In genomic region chr11:123594921-123595320, GRCh38 we compare ENCODE assay signal across 25 cellular contexts. TPM values are rescaled to one million over a fixed set of nuclear protein-coding genes. Genes with fewer than 3 reads are reported as not detected.
"Had no signal": no experiment of that assay in that cellular context is flagged by ENCODE, and none has a peak within 500 bp of the region (broad histone marks: within the 10 kb centered on the region; RNA-seq: fewer than 3 reads in every experiment).

No MANE protein-coding gene starts in this region.

- H3K27ac Mint-ChIP-seq: activated CD4-positive, alpha-beta memory T cell treated with anti-CD3 and anti-CD28 coated beads for 36 hours; activated CD4-positive, alpha-beta T cell treated with anti-CD3 and anti-CD28 coated beads for 36 hours; activated CD4-positive, alpha-beta T cell treated with anti-CD3 and anti-CD28 coated beads, Interleukin-2, amount 10 ng/mL, durations not matched to agents 24 days and 14 days; activated CD8-positive, alpha-beta memory T cell treated with anti-CD3 and anti-CD28 coated beads, Interleukin-2, amount 10 ng/mL, durations not matched to agents 7 days and 5 days; activated CD8-positive, alpha-beta T cell treated with anti-CD3 and anti-CD28 coated beads, Interleukin-2, amount 10 ng/mL, durations not matched to agents 7 days and 5 days; activated naive CD8-positive, alpha-beta T cell; effector memory CD8-positive, alpha-beta T cell had no signal

- DNase-seq: activated CD4-positive, alpha-beta memory T cell treated with anti-CD3 and anti-CD28 coated beads for 36 hours; activated CD4-positive, alpha-beta T cell treated with anti-CD3 and anti-CD28 coated beads for 36 hours; activated CD4-positive, alpha-beta T cell treated with anti-CD3 and anti-CD28 coated beads, Interleukin-2, amount 10 ng/mL, durations not matched to agents 24 days and 14 days; activated CD4-positive, CD25-positive, alpha-beta regulatory T cell; activated CD4-positive, CD25-positive, alpha-beta regulatory T cell treated with anti-CD3 and anti-CD28 coated beads, Interleukin-2, amount 50 U/mL, for 72 hours; activated CD8-positive, alpha-beta memory T cell treated with anti-CD3 and anti-CD28 coated beads, Interleukin-2, amount 10 ng/mL, durations not matched to agents 7 days and 5 days; activated CD8-positive, alpha-beta memory T cell treated with anti-CD3 and anti-CD28 coated beads, Interleukin-2, amount 50 U/mL, for 48 hours; activated CD8-positive, alpha-beta T cell treated with anti-CD3 and anti-CD28 coated beads, Interleukin-2, amount 10 ng/mL, durations not matched to agents 7 days and 5 days; activated gamma-delta T cell treated with Interleukin-2 at 50 U/mL for 16 hours; activated naive CD4-positive, alpha-beta T cell treated with anti-CD3 and anti-CD28 coated beads, Interleukin-2, amount 50 U/mL, for 16 hours; activated naive CD4-positive, alpha-beta T cell treated with Interleukin-2 at 50 U/mL for 16 hours; activated T-cell treated with anti-CD3 and anti-CD28 coated beads, Interleukin-2, amount 50 U/mL, for 48 hours; amygdala; aorta; body of pancreas; cortex of kidney; dermis blood vessel endothelial cell; effector CD4-positive, alpha-beta T cell; effector memory CD8-positive, alpha-beta T cell; erythroblast; T-helper 2 cell had no signal

- H3K9me3 ChIP-seq: body of pancreas, esophagus muscularis mucosa had no signal

- H3K27me3 Mint-ChIP-seq: activated CD4-positive, alpha-beta memory T cell treated with anti-CD3 and anti-CD28 coated beads for 36 hours; activated CD4-positive, alpha-beta T cell treated with anti-CD3 and anti-CD28 coated beads for 36 hours; activated CD4-positive, alpha-beta T cell treated with anti-CD3 and anti-CD28 coated beads, Interleukin-2, amount 10 ng/mL, durations not matched to agents 24 days and 14 days; activated CD8-positive, alpha-beta memory T cell treated with anti-CD3 and anti-CD28 coated beads, Interleukin-2, amount 10 ng/mL, durations not matched to agents 7 days and 5 days; activated naive CD8-positive, alpha-beta T cell; effector memory CD8-positive, alpha-beta T cell had no signal

- H3K27ac ChIP-seq: body of pancreas, esophagus muscularis mucosa had no signal

- H3K4me3 Mint-ChIP-seq: activated CD4-positive, alpha-beta memory T cell treated with anti-CD3 and anti-CD28 coated beads for 36 hours; activated CD4-positive, alpha-beta T cell treated with anti-CD3 and anti-CD28 coated beads for 36 hours; activated CD4-positive, alpha-beta T cell treated with anti-CD3 and anti-CD28 coated beads, Interleukin-2, amount 10 ng/mL, durations not matched to agents 24 days and 14 days; activated CD8-positive, alpha-beta memory T cell treated with anti-CD3 and anti-CD28 coated beads, Interleukin-2, amount 10 ng/mL, durations not matched to agents 7 days and 5 days; activated CD8-positive, alpha-beta T cell treated with anti-CD3 and anti-CD28 coated beads, Interleukin-2, amount 10 ng/mL, durations not matched to agents 7 days and 5 days; activated naive CD8-positive, alpha-beta T cell; effector memory CD8-positive, alpha-beta T cell had no signal

- H3K9me3 Mint-ChIP-seq: activated CD4-positive, alpha-beta memory T cell treated with anti-CD3 and anti-CD28 coated beads for 36 hours; activated CD4-positive, alpha-beta T cell treated with anti-CD3 and anti-CD28 coated beads, Interleukin-2, amount 10 ng/mL, durations not matched to agents 24 days and 14 days; effector memory CD8-positive, alpha-beta T cell had no signal

- H3K4me3 ChIP-seq: body of pancreas, esophagus muscularis mucosa had no signal

- H3K4me1 Mint-ChIP-seq: activated CD4-positive, alpha-beta T cell treated with anti-CD3 and anti-CD28 coated beads for 36 hours; activated CD4-positive, alpha-beta T cell treated with anti-CD3 and anti-CD28 coated beads, Interleukin-2, amount 10 ng/mL, durations not matched to agents 24 days and 14 days; activated CD8-positive, alpha-beta memory T cell treated with anti-CD3 and anti-CD28 coated beads, Interleukin-2, amount 10 ng/mL, durations not matched to agents 7 days and 5 days had no signal

- ATAC-seq: activated CD4-positive, alpha-beta T cell treated with anti-CD3 and anti-CD28 coated beads for 36 hours; activated CD8-positive, alpha-beta memory T cell treated with anti-CD3 and anti-CD28 coated beads, Interleukin-2, amount 10 ng/mL, durations not matched to agents 7 days and 5 days; activated CD8-positive, alpha-beta T cell treated with anti-CD3 and anti-CD28 coated beads, Interleukin-2, amount 10 ng/mL, durations not matched to agents 7 days and 5 days; body of pancreas; effector memory CD8-positive, alpha-beta T cell had no signal

- H3K27me3 ChIP-seq: body of pancreas, esophagus muscularis mucosa had no signal

RNA-seq across cellular contexts. Expression of gene SCN3B, which starts 59.5 kb away (rescaled TPM):
- total RNA-seq: activated CD4-positive, alpha-beta memory T cell treated with anti-CD3 and anti-CD28 coated beads for 36 hours; activated CD4-positive, alpha-beta T cell treated with anti-CD3 and anti-CD28 coated beads for 36 hours; activated CD4-positive, alpha-beta T cell treated with anti-CD3 and anti-CD28 coated beads, Interleukin-2, amount 10 ng/mL, durations not matched to agents 24 days and 14 days; activated CD8-positive, alpha-beta memory T cell treated with anti-CD3 and anti-CD28 coated beads for 36 hours; activated CD8-positive, alpha-beta memory T cell treated with anti-CD3 and anti-CD28 coated beads, Interleukin-2, amount 10 ng/mL, durations not matched to agents 7 days and 5 days; activated CD8-positive, alpha-beta T cell treated with anti-CD3 and anti-CD28 coated beads, Interleukin-2, amount 10 ng/mL, durations not matched to agents 7 days and 5 days; T-helper 1 cell treated with Interleukin-12 subunit alpha and Interleukin-12 subunit beta and Interleukin-4 antibody, amounts not matched to agents 30 ng/mL and 1 ng/mL, for 36 hours had no signal
